Comparison of ENCODE assay signal across 25 cellular contexts in genomic region chr1:102019530-102019929, GRCh38. TPM values are rescaled to one million over a fixed set of nuclear protein-coding genes. Genes with fewer than 3 reads are reported as not detected.
"Had no signal": no experiment of that assay in that cellular context is flagged by ENCODE, and none has a peak within 500 bp of the region (broad histone marks: within the 10 kb centered on the region; RNA-seq: fewer than 3 reads in every experiment).

No MANE protein-coding gene starts in this region.

- DNase-seq: MV-4-11, NCI-H1048, NCI-H1105, NCI-H1417, NCI-H1436 treated with DMSO at 0.1 percent for 48 hours, NCI-H1694, NCI-H2029, NCI-H2081 treated with DMSO at 0.1 percent for 48 hours, NCI-H2171, NCI-H226, NCI-H446, NCI-H510A, NCI-H524 treated with DMSO at 0.1 percent for 48 hours, NCI-H69, NCI-H774, SHP77, T-helper 1 cell had no signal

- ATAC-seq: SK-N-SH treated with all-trans-retinoic acid at 6 μM for 48 hours had no signal

- H3K4me2 ChIP-seq: KMS-11 had no signal

- H3K9ac ChIP-seq: KMS-11 had no signal

- H3K27ac ChIP-seq: HL-60, KMS-11, RWPE1 had no signal

- FAIRE-seq: HTR-8/SVneo had no signal

RNA-seq across cellular contexts. Expression of gene OLFM3, which starts 22.8 kb away (rescaled TPM):
- total RNA-seq: LHCN-M2, MCF 10A, SK-MEL-5 had no signal
